In genomic region chr14:68079941-68080697, GRCh38 we compare ENCODE assay signal across 24 cellular contexts.
DNase-seq lines count a peak whose midpoint lies in the region; ATAC-seq and TF ChIP-seq lines count a peak whose summit lies in the region.
"Had no signal": no experiment of that assay in that cellular context is flagged by ENCODE, and none has a peak within 500 bp of the region (broad histone marks: within the 10 kb centered on the region; RNA-seq: fewer than 3 reads in every experiment).

No MANE protein-coding gene starts in this region.

- no peaks in the 10 kb centered on the region for H3K9me3 ChIP-seq in HCT116 (ENCODE audit: control insufficient read depth in 1 of 2, insufficient read depth in 1 of 2, low read depth in 1 of 2, low read length in 2 of 2)
- H3K9me3 ChIP-seq in left lung, result no peaks in the 10 kb centered on the region
- no peaks in the 10 kb centered on the region for H3K9me3 ChIP-seq in gastrocnemius medialis
- H3K9me3 ChIP-seq: body of pancreas, colonic mucosa, Peyer's patch, tibial artery had no signal

- intact Hi-C loops in HCT116 (cut with micrococcal nuclease) (loop anchor here (5.0 to 10.0 kb wide), 2 partner anchors 167 to 735 kb away; no protein-coding TSS in a partner anchor), left lung (cut with DNase I) (no loop called here), gastrocnemius medialis (cut with DNase I; ENCODE audit: low total_unique reads) (no loop called here)

- no peaks in the 10 kb centered on the region for H3K36me3 Mint-ChIP-seq in chondrocyte (ENCODE audit: low read depth)
- H3K36me3 Mint-ChIP-seq in stimulated activated naive B cell treated with anti-CD40 and anti-IgM and Interleukin-4, amounts not matched to agents 10 μg/mL and 1 μg/mL and 100 μg/mL, for 72 hours, result no peaks in the 10 kb centered on the region

- no peak overlapping the region for H3K27ac Mint-ChIP-seq in chondrocyte (ENCODE audit: unreplicated experiment)
- no peak overlapping the region for H3K27ac Mint-ChIP-seq in stimulated activated naive B cell treated with anti-CD40 and anti-IgM and Interleukin-4, amounts not matched to agents 10 μg/mL and 1 μg/mL and 100 μg/mL, for 72 hours
- H3K27ac Mint-ChIP-seq: activated CD4-positive, alpha-beta T cell treated with anti-CD3 and anti-CD28 coated beads, Interleukin-2, amount 10 ng/mL, durations not matched to agents 7 days and 5 days; activated naive CD8-positive, alpha-beta T cell treated with anti-CD3 and anti-CD28 coated beads, Interleukin-2, amount 50 U/mL, for 24 hours; activated T-helper 2 cell treated with anti-CD3 and anti-CD28 coated beads, Interferon-gamma antibody, Interleukin-2, Interleukin-4, amounts not matched to agents 10 μg/mL and 5 μg/mL and 100 μg/mL, durations not matched to agents 14 hours and 24 hours and 36 hours; stimulated activated naive CD8-positive, alpha-beta T cell treated with anti-CD3 and anti-CD28 coated beads, Interleukin-15, Interleukin-2, amounts not matched to agents 100 ng/mL and 50 ng/mL, for 24 hours had no signal

- H3K4me3 ChIP-seq in HCT116 (replicated peaks in 1 of 2; ENCODE audit: low read depth in 1 of 2, low read length in 2 of 2), result no peak overlapping the region
- H3K4me3 ChIP-seq in left lung, result no peak overlapping the region
- no peak overlapping the region for H3K4me3 ChIP-seq in gastrocnemius medialis
- H3K4me3 ChIP-seq: body of pancreas, colonic mucosa, GM23248, Peyer's patch, tibial artery had no signal

- H3K4me1 ChIP-seq in HCT116 (ENCODE audit: control insufficient read depth in 1 of 2, insufficient read depth in 2 of 2, low read length in 2 of 2), result peaks cover 0 to 79% of the 10 kb centered on the region in 2 experiments; a peak in 2 of 4 replicates
- H3K4me1 ChIP-seq in left lung, result peaks cover 7 to 9% of the 10 kb centered on the region in 2 donors
- H3K4me1 ChIP-seq in gastrocnemius medialis, result no peaks in the 10 kb centered on the region
- H3K4me1 ChIP-seq: body of pancreas, colonic mucosa, Peyer's patch had no signal

- no peaks in the 10 kb centered on the region for H3K79me2 ChIP-seq in HCT116 (ENCODE audit: insufficient read depth, low read length)

- no peak overlapping the region for H3K4me3 Mint-ChIP-seq in chondrocyte (ENCODE audit: unreplicated experiment)
- H3K4me3 Mint-ChIP-seq in stimulated activated naive B cell treated with anti-CD40 and anti-IgM and Interleukin-4, amounts not matched to agents 10 μg/mL and 1 μg/mL and 100 μg/mL, for 72 hours, result no peak overlapping the region
- H3K4me3 Mint-ChIP-seq: activated CD4-positive, alpha-beta T cell treated with anti-CD3 and anti-CD28 coated beads, Interleukin-2, amount 10 ng/mL, durations not matched to agents 7 days and 5 days; activated naive CD8-positive, alpha-beta T cell treated with anti-CD3 and anti-CD28 coated beads, Interleukin-2, amount 50 U/mL, for 24 hours; neural crest cell; stimulated activated naive CD8-positive, alpha-beta T cell treated with anti-CD3 and anti-CD28 coated beads, Interleukin-15, Interleukin-2, amounts not matched to agents 100 ng/mL and 50 ng/mL, for 24 hours had no signal

- no peaks in the 10 kb centered on the region for H3K27me3 Mint-ChIP-seq in chondrocyte (ENCODE audit: low read depth)
- H3K27me3 Mint-ChIP-seq in stimulated activated naive B cell treated with anti-CD40 and anti-IgM and Interleukin-4, amounts not matched to agents 10 μg/mL and 1 μg/mL and 100 μg/mL, for 72 hours, result no peaks in the 10 kb centered on the region
- H3K27me3 Mint-ChIP-seq: activated CD4-positive, alpha-beta T cell treated with anti-CD3 and anti-CD28 coated beads, Interleukin-2, amount 10 ng/mL, durations not matched to agents 7 days and 5 days; activated naive CD8-positive, alpha-beta T cell treated with anti-CD3 and anti-CD28 coated beads, Interleukin-2, amount 50 U/mL, for 24 hours; stimulated activated naive CD8-positive, alpha-beta T cell treated with anti-CD3 and anti-CD28 coated beads, Interleukin-15, Interleukin-2, amounts not matched to agents 100 ng/mL and 50 ng/mL, for 24 hours had no signal

- H3K4me1 Mint-ChIP-seq in chondrocyte (ENCODE audit: low read depth), result peaks cover 9% of the 10 kb centered on the region
- peaks cover 16 to 46% of the 10 kb centered on the region in 2 donors for H3K4me1 Mint-ChIP-seq in stimulated activated naive B cell treated with anti-CD40 and anti-IgM and Interleukin-4, amounts not matched to agents 10 μg/mL and 1 μg/mL and 100 μg/mL, for 72 hours
- H3K4me1 Mint-ChIP-seq: activated CD4-positive, alpha-beta T cell treated with anti-CD3 and anti-CD28 coated beads, Interleukin-2, amount 10 ng/mL, durations not matched to agents 7 days and 5 days; activated naive CD8-positive, alpha-beta T cell treated with anti-CD3 and anti-CD28 coated beads, Interleukin-2, amount 50 U/mL, for 24 hours had no signal

- H3K27ac ChIP-seq in HCT116 (ENCODE audit: low read depth, low read length), result peak overlapping the region; percentile 58
- no peak overlapping the region for H3K27ac ChIP-seq in left lung
- H3K27ac ChIP-seq in gastrocnemius medialis, result no peak overlapping the region
- H3K27ac ChIP-seq: body of pancreas, colonic mucosa, GM23248, HL-60, Peyer's patch, tibial artery, VCaP had no signal

- DNase-seq in DMS153 treated with DMSO at 0.1 percent for 48 hours (lab: John Stamatoyannopoulos, UW; ENCODE audit: unreplicated experiment), result peak; percentile 18
- DNase-seq in HCT116 (ENCODE audit: low read depth, low spot score), result no peak
- peak; percentile 74 for DNase-seq in NCI-H510A treated with DMSO at 0.1 percent for 48 hours (lab: John Stamatoyannopoulos, UW)
- DNase-seq in left lung, result no peak
- DNase-seq in chondrocyte (ENCODE audit: low spot score), result no peak
- DNase-seq in stimulated activated naive B cell treated with anti-CD40 and anti-IgM and Interleukin-4, amounts not matched to agents 10 μg/mL and 1 μg/mL and 100 μg/mL, for 72 hours, result no peak
- no peak for DNase-seq in gastrocnemius medialis
- DNase-seq: activated CD4-positive, alpha-beta T cell treated with anti-CD3 and anti-CD28 coated beads, Interleukin-2, amount 10 ng/mL, durations not matched to agents 7 days and 5 days; activated naive CD8-positive, alpha-beta T cell treated with anti-CD3 and anti-CD28 coated beads, Interleukin-2, amount 50 U/mL, for 24 hours; body of pancreas; colonic mucosa; GM23248; head of caudate nucleus; Peyer's patch; small intestine; stimulated activated CD4-positive, alpha-beta T cell treated with anti-CD3 and anti-CD28 coated beads, Interleukin-2, amount 100 ng/mL, for 48 hours; T-helper 2 cell; tibial artery had no signal

- H3K27me3 ChIP-seq in HCT116 (ENCODE audit: insufficient read depth, low read length) (no peaks in the 10 kb centered on the region), left lung (no peaks in the 10 kb centered on the region), gastrocnemius medialis (no peaks in the 10 kb centered on the region)
- H3K27me3 ChIP-seq: body of pancreas, colonic mucosa, Peyer's patch, tibial artery had no signal

- TF ChIP-seq RAD21 in HCT116 (IDR thresholded peaks at IDR 0.05; ENCODE audit: low read depth), result no peak

- RAD21 ChIA-PET in HCT116 (lab: Charles Lee; ENCODE audit: low non-redundant PET in 1 of 2, low total read pairs in 2 of 2, uncharacterized antibody in 2 of 2, unreplicated experiment in 2 of 2), result no interaction called here

- H3K9me2 ChIP-seq in HCT116 (ENCODE audit: insufficient read depth), result no peaks in the 10 kb centered on the region

- H4K20me1 ChIP-seq in HCT116 (ENCODE audit: insufficient read depth), result no peaks in the 10 kb centered on the region

- in situ Hi-C loops in gastrocnemius medialis (cut with MboI; ENCODE audit: low sequenced_read_pairs in 4 of 4), result no loop called here

- no peaks in the 10 kb centered on the region for H3K9me3 Mint-ChIP-seq in chondrocyte (ENCODE audit: low read depth)
- no peaks in the 10 kb centered on the region for H3K9me3 Mint-ChIP-seq in stimulated activated naive B cell treated with anti-CD40 and anti-IgM and Interleukin-4, amounts not matched to agents 10 μg/mL and 1 μg/mL and 100 μg/mL, for 72 hours
- H3K9me3 Mint-ChIP-seq: activated CD4-positive, alpha-beta T cell treated with anti-CD3 and anti-CD28 coated beads, Interleukin-2, amount 10 ng/mL, durations not matched to agents 7 days and 5 days; activated naive CD8-positive, alpha-beta T cell treated with anti-CD3 and anti-CD28 coated beads, Interleukin-2, amount 50 U/mL, for 24 hours; activated T-helper 2 cell treated with anti-CD3 and anti-CD28 coated beads, Interferon-gamma antibody, Interleukin-2, Interleukin-4, amounts not matched to agents 10 μg/mL and 5 μg/mL and 100 μg/mL, durations not matched to agents 14 hours and 24 hours and 36 hours; neural crest cell; stimulated activated naive CD8-positive, alpha-beta T cell treated with anti-CD3 and anti-CD28 coated beads, Interleukin-15, Interleukin-2, amounts not matched to agents 100 ng/mL and 50 ng/mL, for 24 hours had no signal

- POLR2A ChIA-PET in HCT116 (lab: Charles Lee), result no interaction called here

- H3K9ac ChIP-seq in HCT116 (ENCODE audit: low read length), result no peak overlapping the region
- H3K9ac ChIP-seq: GM23248 had no signal

- ATAC-seq in HCT116 (no peak), left lung (peak; percentile 67), gastrocnemius medialis (no peak)
- no peak for ATAC-seq in stimulated activated naive B cell treated with anti-CD40 and anti-IgM and Interleukin-4, amounts not matched to agents 10 μg/mL and 1 μg/mL and 100 μg/mL, for 72 hours (replicated peaks)
- ATAC-seq: activated naive CD8-positive, alpha-beta T cell treated with anti-CD3 and anti-CD28 coated beads, Interleukin-2, amount 50 U/mL, for 24 hours; body of pancreas; left lobe of liver had no signal

- BruUV-seq in HCT116 (replicated peaks; lab: Mats Ljungman, UMichigan), result no TSS peak

- TF ChIP-seq CTCF in HCT116 (IDR thresholded peaks at IDR 0.05 in 2 of 3, conservative IDR thresholded peaks at IDR 0.05 in 1 of 3; ENCODE audit: borderline replicate concordance in 1 of 3, insufficient read depth in 1 of 3, low read depth in 2 of 3, low read length in 2 of 3), result no peak
- TF ChIP-seq CTCF in left lung (IDR thresholded peaks at IDR 0.05), result no peak
- TF ChIP-seq CTCF in chondrocyte (IDR thresholded peaks at IDR 0.05), result no peak
- TF ChIP-seq CTCF in gastrocnemius medialis (IDR thresholded peaks at IDR 0.05 in 4 of 5, conservative IDR thresholded peaks at IDR 0.05 in 1 of 5), result no peak

- H3K36me3 ChIP-seq in HCT116 (ENCODE audit: control insufficient read depth in 1 of 2, insufficient read depth in 2 of 2, low read length in 2 of 2), result no peaks in the 10 kb centered on the region
- H3K36me3 ChIP-seq in left lung, result no peaks in the 10 kb centered on the region
- no peaks in the 10 kb centered on the region for H3K36me3 ChIP-seq in gastrocnemius medialis
- H3K36me3 ChIP-seq: colonic mucosa, Peyer's patch, tibial artery had no signal

- no peak overlapping the region for H2AFZ ChIP-seq in HCT116 (ENCODE audit: low read depth, low read length, poor library complexity, severe bottlenecking)
- H2AFZ ChIP-seq: GM23248 had no signal

- CTCF ChIA-PET in HCT116 (lab: Charles Lee), result no interaction called here

- TF ChIP-seq POLR2A in HCT116 (IDR thresholded peaks at IDR 0.05; ENCODE audit: borderline replicate concordance, extremely low read depth, insufficient read depth, insufficient read length), result no peak
- TF ChIP-seq POLR2A in gastrocnemius medialis (IDR thresholded peaks at IDR 0.05), result no peak

- H3K4me2 ChIP-seq in HCT116 (ENCODE audit: low read length), result no peak overlapping the region

Comparison
In these comparisons a context has a peak if more than half of its experiments do, and no peak if none do; other contexts are left out.
1. DNase-seq: peak in DMS153 treated with DMSO at 0.1 percent for 48 hours (single experiment) and NCI-H510A treated with DMSO at 0.1 percent for 48 hours (single experiment); none in HCT116 (single experiment), left lung (0 of 2), chondrocyte (single experiment), stimulated activated naive B cell treated with anti-CD40 and anti-IgM and Interleukin-4, amounts not matched to agents 10 μg/mL and 1 μg/mL and 100 μg/mL, for 72 hours (single experiment) and gastrocnemius medialis (0 of 2).